In the genomic region with DNA sequence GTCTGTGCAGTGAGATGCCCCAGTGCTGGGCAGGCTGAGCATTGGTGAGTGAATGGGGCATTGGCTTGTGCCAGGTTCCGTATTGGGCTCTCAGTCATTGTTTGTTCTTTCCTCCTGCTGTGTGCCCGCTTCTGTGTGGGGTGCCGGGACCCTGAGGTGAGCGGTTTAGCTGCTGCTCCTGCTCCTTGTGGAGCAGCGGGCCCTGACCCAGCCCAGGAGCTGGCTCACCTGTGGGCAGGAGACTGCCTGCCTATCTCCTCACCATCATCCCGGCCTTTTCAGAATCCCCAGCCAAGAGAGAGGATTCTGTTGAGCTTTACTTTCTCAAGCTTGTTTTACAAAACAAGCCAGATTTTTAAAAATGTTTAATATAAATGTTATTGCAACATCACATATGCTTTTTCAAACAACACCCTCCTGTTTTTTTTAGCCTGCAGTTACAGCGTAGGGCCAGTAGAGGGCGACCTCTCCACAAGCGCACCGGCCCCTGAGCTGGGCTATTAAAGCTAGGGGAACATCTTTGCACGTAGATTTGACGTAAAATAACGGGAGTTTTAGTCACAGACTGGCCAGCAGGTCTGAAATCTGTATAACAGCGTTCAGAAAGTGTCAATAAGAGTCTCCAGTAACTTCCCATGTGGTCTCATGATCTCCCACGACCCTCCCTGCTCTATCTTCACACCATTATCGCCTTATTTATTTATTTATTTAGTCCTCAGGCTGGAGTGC, we compare ENCODE assay signal across 8 cellular contexts. TPM values are rescaled to one million over a fixed set of nuclear protein-coding genes. Genes with fewer than 3 reads are reported as not detected.
A peak's percentile ranks its signal among the peaks of the same experiment; 100 is the strongest.
DNase-seq lines count a peak whose midpoint lies in the region; ATAC-seq and TF ChIP-seq lines count a peak whose summit lies in the region.

No MANE protein-coding gene starts in this region.

- H3K9ac ChIP-seq in Loucy (ENCODE audit: low read depth, low read length, poor library complexity, severe bottlenecking) = no peak overlapping the region

- H3K27me3 ChIP-seq in Loucy (ENCODE audit: insufficient read depth, low read length, poor library complexity, severe bottlenecking) = no peaks in the 10 kb centered on the region

- no peaks in the 10 kb centered on the region for H4K20me1 ChIP-seq in Loucy (ENCODE audit: insufficient read depth, low read length, poor library complexity, severe bottlenecking)

- H3K9me3 ChIP-seq in Loucy (ENCODE audit: insufficient read depth, low read depth, low read length) = no peaks in the 10 kb centered on the region

- no peaks in the 10 kb centered on the region for H3K9me2 ChIP-seq in Loucy (replicated peaks; ENCODE audit: low read depth, low read length)

- no peaks in the 10 kb centered on the region for H3F3A ChIP-seq in Loucy (ENCODE audit: low read depth)

- no peak for ATAC-seq in HG02763 (IDR thresholded peaks at IDR 0.05; ENCODE audit: unreplicated experiment)

- H3K4me3 Mint-ChIP-seq in progenitor cell of endocrine pancreas (ENCODE audit: low read depth) = no peak overlapping the region

- DNase-seq in Daoy (ENCODE audit: low read depth) = peak; percentile 50
- DNase-seq in SHP77 treated with DMSO at 0.1 percent for 48 hours (lab: John Stamatoyannopoulos, UW) = peak; percentile 68
- DNase-seq in activated effector memory CD4-positive, alpha-beta T cell treated with anti-CD3 and anti-CD28 coated beads, Interleukin-2, amount 50 U/mL, for 16 hours = peak; percentile 82
- DNase-seq in globus pallidus (ENCODE audit: low spot score) = peak; percentile 50
- DNase-seq in progenitor cell of endocrine pancreas (ENCODE audit: low spot score, unreplicated experiment) = no peak
- DNase-seq in NCI-H1048 (lab: John Stamatoyannopoulos, UW) = no peak

- no peaks in the 10 kb centered on the region for H3K9me3 Mint-ChIP-seq in progenitor cell of endocrine pancreas (ENCODE audit: low read depth)

- H2AFZ ChIP-seq in Loucy (ENCODE audit: low read length) = no peak overlapping the region; the same call in 1 of the 2 replicates

- peaks cover 15% of the 10 kb centered on the region for H3K4me1 ChIP-seq in Loucy (ENCODE audit: insufficient read depth, low read length, poor library complexity, severe bottlenecking)

- H3K4me2 ChIP-seq in Loucy (ENCODE audit: low read depth, low read length, poor library complexity, severe bottlenecking) = no peak overlapping the region

- H3K4me1 Mint-ChIP-seq in progenitor cell of endocrine pancreas (ENCODE audit: low read depth) = peaks cover 2% of the 10 kb centered on the region

- no peaks in the 10 kb centered on the region for H3K79me2 ChIP-seq in Loucy (ENCODE audit: insufficient read depth, low read length)

- H3K4me3 ChIP-seq in Loucy (ENCODE audit: low read length, poor library complexity, severe bottlenecking) = no peak overlapping the region

- TF ChIP-seq CTCF in Loucy (conservative IDR thresholded peaks at IDR 0.05; ENCODE audit: low read length) (peak; percentile 98), progenitor cell of endocrine pancreas (IDR thresholded peaks at IDR 0.05; ENCODE audit: unreplicated experiment) (peak; percentile 99)

- H3K36me3 ChIP-seq in Loucy (ENCODE audit: insufficient read depth, low read length) = no peaks in the 10 kb centered on the region

- no peaks in the 10 kb centered on the region for H3K27me3 Mint-ChIP-seq in progenitor cell of endocrine pancreas

- peak overlapping the region; percentile 25 for H3K27ac Mint-ChIP-seq in progenitor cell of endocrine pancreas

- H3K36me3 Mint-ChIP-seq in progenitor cell of endocrine pancreas (ENCODE audit: insufficient read depth) = peaks cover 11% of the 10 kb centered on the region

RNA-seq across cellular contexts. Expression of a gene that starts 25.1 kb away (rescaled TPM):
- total RNA-seq in Daoy (2014; rRNA removed; shearing (Covaris generic)) = 10.3 and 11.2 TPM in 2 replicates
- 5.3 and 5.7 TPM in 2 replicates for total RNA-seq in progenitor cell of endocrine pancreas

RNA-seq across cellular contexts. Expression of a gene that starts 43.0 kb away (rescaled TPM):
- 4.7 and 6.0 TPM in 2 replicates for total RNA-seq in Daoy (2014; rRNA removed; shearing (Covaris generic))
- 71.4 and 77.0 TPM in 2 replicates for total RNA-seq in progenitor cell of endocrine pancreas

Comparison
In these comparisons a context has a peak if more than half of its experiments do, and no peak if none do; other contexts are left out.
1. DNase-seq: peak in Daoy (single experiment), SHP77 treated with DMSO at 0.1 percent for 48 hours (single experiment), activated effector memory CD4-positive, alpha-beta T cell treated with anti-CD3 and anti-CD28 coated beads, Interleukin-2, amount 50 U/mL, for 16 hours (single experiment) and globus pallidus (single experiment); none in progenitor cell of endocrine pancreas (single experiment) and NCI-H1048 (single experiment).
2. RNA of a gene that starts 43.0 kb away (total RNA-seq): 71.4 to 77.0 TPM in progenitor cell of endocrine pancreas; 4.7 to 6.0 TPM in Daoy; every median in the first group is over 10 times any median in the second.